Comparison of ENCODE assay signal across 8 cellular contexts in genomic region chr21:33478858-33479678, GRCh38. TPM values are rescaled to one million over a fixed set of nuclear protein-coding genes. Genes with fewer than 3 reads are reported as not detected.
DNase-seq lines count a peak whose midpoint lies in the region; ATAC-seq and TF ChIP-seq lines count a peak whose summit lies in the region.

No MANE protein-coding gene starts in this region.

- H3K4me3 Mint-ChIP-seq in activated CD8-positive, alpha-beta T cell treated with anti-CD3 and anti-CD28 coated beads, Interleukin-2, amount 10 ng/mL, durations not matched to agents 7 days and 5 days, result peak overlapping the region; percentile 93
- H3K4me3 Mint-ChIP-seq in endodermal cell (peak overlapping the region; percentile 82), mesothelial cell of epicardium (peak overlapping the region; percentile 81)

- H3K4me1 Mint-ChIP-seq in activated CD8-positive, alpha-beta T cell treated with anti-CD3 and anti-CD28 coated beads, Interleukin-2, amount 10 ng/mL, durations not matched to agents 7 days and 5 days (ENCODE audit: low read depth), result peaks cover 26% of the 10 kb centered on the region
- H3K4me1 Mint-ChIP-seq in endodermal cell (peaks cover 4% of the 10 kb centered on the region), mesothelial cell of epicardium (peaks cover 11% of the 10 kb centered on the region)

- H3K9ac ChIP-seq in endodermal cell (ENCODE audit: extremely low read depth, low read length, poor library complexity, severe bottlenecking), result peak overlapping the region; percentile 80

- peaks cover 6% of the 10 kb centered on the region for H3K36me3 Mint-ChIP-seq in activated CD8-positive, alpha-beta T cell treated with anti-CD3 and anti-CD28 coated beads, Interleukin-2, amount 10 ng/mL, durations not matched to agents 7 days and 5 days (ENCODE audit: low read depth)
- H3K36me3 Mint-ChIP-seq in endodermal cell (ENCODE audit: low read depth) (peaks cover 10% of the 10 kb centered on the region), mesothelial cell of epicardium (no peaks in the 10 kb centered on the region)

- peaks cover 4% of the 10 kb centered on the region for H3K36me3 ChIP-seq in endodermal cell (ENCODE audit: control insufficient read depth, insufficient read depth, low read length)

- WGBS in endodermal cell (ENCODE audit: insufficient coverage in 1 of 2, insufficient read length in 1 of 2), 2 experiments, result 0% methylated on average over 11 to 69 of the region's 69 CpGs

- CTCF ChIA-PET in activated CD8-positive, alpha-beta T cell treated with anti-CD3 and anti-CD28 coated beads, Interleukin-2, amount 10 ng/mL, durations not matched to agents 7 days and 5 days (lab: Charles Lee), result interaction anchor here (0.9 to 2.3 kb wide), 9 partner anchors 13 to 282 kb away, joined by 3 to 25 read pairs (median 4); partner anchors contain the start of genes DNAJC28, GART and SON

- no peaks in the 10 kb centered on the region for H3K27me3 ChIP-seq in endodermal cell (ENCODE audit: control insufficient read depth, insufficient read depth, low read length, poor library complexity, severe bottlenecking)

- peaks cover 2% of the 10 kb centered on the region for H3K27me3 Mint-ChIP-seq in activated CD8-positive, alpha-beta T cell treated with anti-CD3 and anti-CD28 coated beads, Interleukin-2, amount 10 ng/mL, durations not matched to agents 7 days and 5 days (ENCODE audit: low read depth)
- no peaks in the 10 kb centered on the region for H3K27me3 Mint-ChIP-seq in endodermal cell (ENCODE audit: insufficient read depth)
- no peaks in the 10 kb centered on the region for H3K27me3 Mint-ChIP-seq in mesothelial cell of epicardium (ENCODE audit: low read depth)

- H3K27ac ChIP-seq in endodermal cell (ENCODE audit: low read depth, low read length), result peak overlapping the region; percentile 53

- peak; percentile 69 for DNase-seq in DMS53 (lab: John Stamatoyannopoulos, UW)
- no peak for DNase-seq in DMS53 treated with DMSO at 0.1 percent for 48 hours (lab: John Stamatoyannopoulos, UW; ENCODE audit: unreplicated experiment)
- peak; percentile 13 for DNase-seq in NCI-H1694 (lab: John Stamatoyannopoulos, UW)
- peak; percentile 52 for DNase-seq in activated CD8-positive, alpha-beta T cell treated with anti-CD3 and anti-CD28 coated beads, Interleukin-2, amount 10 ng/mL, durations not matched to agents 7 days and 5 days
- peak; percentile 85 for DNase-seq in endodermal cell
- DNase-seq in mesothelial cell of epicardium (ENCODE audit: low spot score in 2 of 2, unreplicated experiment in 2 of 2), result peak; percentile 23 to 57
- DNase-seq in stimulated activated naive CD4-positive, alpha-beta T cell treated with Interleukin-2 at 50 U/mL for 16 hours (lab: John Stamatoyannopoulos, UW), result peak; percentile 48

- no peaks in the 10 kb centered on the region for H3K9me3 Mint-ChIP-seq in activated CD8-positive, alpha-beta T cell treated with anti-CD3 and anti-CD28 coated beads, Interleukin-2, amount 10 ng/mL, durations not matched to agents 7 days and 5 days (ENCODE audit: insufficient read depth)
- H3K9me3 Mint-ChIP-seq in endodermal cell (no peaks in the 10 kb centered on the region), mesothelial cell of epicardium (no peaks in the 10 kb centered on the region)

- H3K27ac Mint-ChIP-seq in activated CD8-positive, alpha-beta T cell treated with anti-CD3 and anti-CD28 coated beads, Interleukin-2, amount 10 ng/mL, durations not matched to agents 7 days and 5 days, result peak overlapping the region; percentile 79
- H3K27ac Mint-ChIP-seq in endodermal cell (peak overlapping the region; percentile 73), mesothelial cell of epicardium (peak overlapping the region; percentile 96)

- peak; percentile 10 for ATAC-seq in HG02623 (IDR thresholded peaks at IDR 0.05; ENCODE audit: unreplicated experiment)
- ATAC-seq in activated CD8-positive, alpha-beta T cell treated with anti-CD3 and anti-CD28 coated beads, Interleukin-2, amount 10 ng/mL, durations not matched to agents 7 days and 5 days, result peak; percentile 29

- H3K4me1 ChIP-seq in endodermal cell (ENCODE audit: control insufficient read depth, insufficient read depth, low read length), result no peaks in the 10 kb centered on the region

- H3K4me3 ChIP-seq in endodermal cell (ENCODE audit: low read length), result peak overlapping the region; percentile 99

- TF ChIP-seq CTCF in endodermal cell (conservative IDR thresholded peaks at IDR 0.05), result peak; percentile 19
- TF ChIP-seq CTCF in mesothelial cell of epicardium (IDR thresholded peaks at IDR 0.05; ENCODE audit: unreplicated experiment), result no peak

- no peaks in the 10 kb centered on the region for H3K9me3 ChIP-seq in endodermal cell (ENCODE audit: control insufficient read depth, low read length)

- POLR2A ChIA-PET in activated CD8-positive, alpha-beta T cell treated with anti-CD3 and anti-CD28 coated beads, Interleukin-2, amount 10 ng/mL, durations not matched to agents 7 days and 5 days (lab: Charles Lee), result interaction anchor here (0.6 to 2.7 kb wide), 10 partner anchors 11 to 213 kb away, joined by 3 to 39 read pairs (median 4); partner anchors contain the start of genes DNAJC28, DONSON, GART and IFNAR1

RNA-seq across cellular contexts. Expression of gene TMEM50B, which starts 0.7 kb away (rescaled TPM):
- total RNA-seq in activated CD8-positive, alpha-beta T cell treated with anti-CD3 and anti-CD28 coated beads, Interleukin-2, amount 10 ng/mL, durations not matched to agents 7 days and 5 days, result 10 to 100 TPM; 34.9 to 37.5 TPM
- total RNA-seq in endodermal cell (10 to 100 TPM; 35.8 to 57.2 TPM), mesothelial cell of epicardium (37.3 to 41.1 TPM (median 39.5 TPM) in 3 replicates)
- polyA plus RNA-seq in endodermal cell (2013, experiment 1 of 2), result 32.3 TPM
- 32.3 TPM for polyA plus RNA-seq in endodermal cell (2013, experiment 2 of 2)

RNA-seq across cellular contexts. Expression of gene DNAJC28, which starts 12.4 kb away (rescaled TPM):
- total RNA-seq in activated CD8-positive, alpha-beta T cell treated with anti-CD3 and anti-CD28 coated beads, Interleukin-2, amount 10 ng/mL, durations not matched to agents 7 days and 5 days, result under 1 TPM; 0.40 to 0.73 TPM
- 1 to 10 TPM; 3.9 to 5.8 TPM for total RNA-seq in endodermal cell
- polyA plus RNA-seq in endodermal cell (2013, experiment 1 of 2), result 3.0 TPM
- polyA plus RNA-seq in endodermal cell (2013, experiment 2 of 2), result 3.1 TPM
- 2.6 to 3.1 TPM (median 2.8 TPM) in 3 replicates for total RNA-seq in mesothelial cell of epicardium
